In the genomic region with DNA sequence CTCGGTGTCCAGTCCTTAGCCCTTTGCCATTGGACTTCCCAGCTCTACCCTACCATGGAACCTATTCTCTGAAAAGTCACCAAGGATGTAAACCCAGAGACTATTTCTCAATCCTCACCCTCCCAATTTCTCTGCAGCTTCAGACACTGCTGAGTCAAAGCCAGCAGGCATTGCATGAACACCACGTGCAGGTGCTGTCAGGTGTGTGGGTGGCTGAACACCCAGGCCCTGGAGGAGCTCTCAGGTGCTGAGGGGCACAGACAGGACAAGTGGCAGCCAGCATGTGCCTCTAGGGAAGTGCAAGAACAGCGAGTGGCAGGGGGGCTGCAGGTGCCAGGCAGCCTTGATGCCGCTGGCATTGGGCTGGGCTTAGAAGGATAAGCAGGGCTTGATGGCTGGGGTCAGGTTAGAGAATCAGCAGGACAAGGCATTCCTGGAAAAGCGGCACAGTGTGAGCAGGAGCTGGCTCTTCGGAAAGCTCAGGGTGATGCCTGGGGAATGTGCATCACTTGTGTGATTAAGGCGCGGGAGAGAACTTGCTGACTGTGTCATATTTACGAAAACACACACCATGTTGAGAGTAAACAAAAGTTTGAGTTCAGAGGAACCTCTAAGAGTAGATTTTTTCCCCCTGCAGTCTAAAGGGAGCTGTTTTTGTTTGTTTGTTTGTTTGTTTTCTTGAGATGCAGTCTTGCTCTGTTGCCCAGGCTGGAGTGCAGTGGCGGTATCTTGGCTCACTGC, we compare ENCODE assay signal across 19 cellular contexts.
DNase-seq lines count a peak whose midpoint lies in the region; ATAC-seq and TF ChIP-seq lines count a peak whose summit lies in the region.
"Had no signal": no experiment of that assay in that cellular context is flagged by ENCODE, and none has a peak within 500 bp of the region (broad histone marks: within the 10 kb centered on the region; RNA-seq: fewer than 3 reads in every experiment).

No MANE protein-coding gene starts in this region.

- H3K4me1 Mint-ChIP-seq in activated T-cell treated with anti-CD3 and anti-CD28 coated beads, Interleukin-2, amount 50 U/mL, for 24 hours (ENCODE audit: low read depth), result peaks cover 9% of the 10 kb centered on the region

- no peaks in the 10 kb centered on the region for H3K27me3 ChIP-seq in lung (ENCODE audit: control insufficient read depth, insufficient read depth)
- H3K27me3 ChIP-seq: BE2C, SJCRH30 had no signal

- H3K27ac ChIP-seq in epithelial cell of prostate, result no peak overlapping the region
- peak overlapping the region in 1 of 2 donors; percentile 0 for H3K27ac ChIP-seq in lung (ENCODE audit: low read depth in 1 of 2, low read length in 1 of 2)
- H3K27ac ChIP-seq: HL-60, RWPE1, SJCRH30 had no signal

- no peaks in the 10 kb centered on the region for H3K36me3 Mint-ChIP-seq in activated T-cell treated with anti-CD3 and anti-CD28 coated beads, Interleukin-2, amount 50 U/mL, for 24 hours (ENCODE audit: low read depth)
- H3K36me3 Mint-ChIP-seq in activated naive CD4-positive, alpha-beta T cell treated with anti-CD3 and anti-CD28 coated beads, Interleukin-2, amount 50 U/mL, for 72 hours, result no peaks in the 10 kb centered on the region
- H3K36me3 Mint-ChIP-seq: CD8-positive, alpha-beta T cell had no signal

- H3K9me3 ChIP-seq in lung (ENCODE audit: control insufficient read depth in 2 of 2, insufficient read depth in 1 of 2, low read length in 1 of 2), result no peaks in the 10 kb centered on the region
- H3K9me3 ChIP-seq: BE2C, SJCRH30 had no signal

- H3K36me3 ChIP-seq in lung (ENCODE audit: control insufficient read depth in 2 of 2, insufficient read depth in 2 of 2, low read length in 2 of 2), result peaks cover 0 to 3% of the 10 kb centered on the region in 2 donors
- H3K36me3 ChIP-seq: BE2C, SJCRH30 had no signal

- H3K4me1 ChIP-seq in lung (ENCODE audit: control insufficient read depth in 2 of 2, insufficient read depth in 2 of 2, low read length in 2 of 2), result peaks cover 0 to 4% of the 10 kb centered on the region in 2 donors
- H3K4me1 ChIP-seq: BE2C, SJCRH30 had no signal

- TF ChIP-seq CTCF in lung (IDR thresholded peaks at IDR 0.05; ENCODE audit: control extremely low read depth, extremely low read depth), result no peak

- peak overlapping the region; percentile 6 for H3K27ac Mint-ChIP-seq in activated T-cell treated with anti-CD3 and anti-CD28 coated beads, Interleukin-2, amount 50 U/mL, for 24 hours
- H3K27ac Mint-ChIP-seq in activated naive CD4-positive, alpha-beta T cell treated with anti-CD3 and anti-CD28 coated beads, Interleukin-2, amount 50 U/mL, for 72 hours, result no peak overlapping the region

- no peak overlapping the region for H3K4me3 ChIP-seq in lung
- H3K4me3 ChIP-seq: SJCRH30 had no signal

- DNase-seq in activated T-cell treated with anti-CD3 and anti-CD28 coated beads, Interleukin-2, amount 50 U/mL, for 24 hours, result no peak
- DNase-seq in activated T-cell treated with anti-CD3 and anti-CD28 coated beads for 4 hours (no peak), epithelial cell of prostate (ENCODE audit: low read depth, low spot score) (peak; percentile 3), lung (ENCODE audit: low spot score) (peak; percentile 45), LoVo (ENCODE audit: low spot score) (no peak)
- DNase-seq in activated CD4-positive, CD25-positive, alpha-beta regulatory T cell treated with anti-CD3 and anti-CD28 coated beads, Interleukin-2, amount 50 U/mL, for 72 hours, result no peak
- no peak for DNase-seq in activated naive CD4-positive, alpha-beta T cell treated with anti-CD3 and anti-CD28 coated beads, Interleukin-2, amount 50 U/mL, for 72 hours (ENCODE audit: low spot score in 2 of 2)
- DNase-seq: BE2C; CD8-positive, alpha-beta T cell; EL; GOT3; KG1; MM.1S; NCI-H1105 treated with DMSO at 0.1 percent for 48 hours; NCI-H187 treated with DMSO at 0.1 percent for 48 hours; NCI-H524; SJCRH30 had no signal

- no peaks in the 10 kb centered on the region for H3K27me3 Mint-ChIP-seq in activated T-cell treated with anti-CD3 and anti-CD28 coated beads, Interleukin-2, amount 50 U/mL, for 24 hours

- 81 to 84% methylated on average over 10 of the region's 10 CpGs for WGBS in lung, 2 donors

- ATAC-seq in lung (ENCODE audit: insufficient read depth, low FRiP score), result no peak
- no peak for ATAC-seq in activated naive CD4-positive, alpha-beta T cell treated with anti-CD3 and anti-CD28 coated beads, Interleukin-2, amount 50 U/mL, for 72 hours
- ATAC-seq: CD8-positive, alpha-beta T cell had no signal

- no peaks in the 10 kb centered on the region for H3K9me3 Mint-ChIP-seq in activated T-cell treated with anti-CD3 and anti-CD28 coated beads, Interleukin-2, amount 50 U/mL, for 24 hours
- no peaks in the 10 kb centered on the region for H3K9me3 Mint-ChIP-seq in activated naive CD4-positive, alpha-beta T cell treated with anti-CD3 and anti-CD28 coated beads, Interleukin-2, amount 50 U/mL, for 72 hours
- H3K9me3 Mint-ChIP-seq: CD8-positive, alpha-beta T cell had no signal

- no peak overlapping the region for H3K4me3 Mint-ChIP-seq in activated T-cell treated with anti-CD3 and anti-CD28 coated beads, Interleukin-2, amount 50 U/mL, for 24 hours
- H3K4me3 Mint-ChIP-seq: CD8-positive, alpha-beta T cell had no signal

Comparison
In these comparisons a context has a peak if more than half of its experiments do, and no peak if none do; other contexts are left out.
1. DNase-seq: peak in epithelial cell of prostate (single experiment) and lung (single experiment); none in activated T-cell treated with anti-CD3 and anti-CD28 coated beads, Interleukin-2, amount 50 U/mL, for 24 hours (single experiment), activated T-cell treated with anti-CD3 and anti-CD28 coated beads for 4 hours (single experiment), activated CD4-positive, CD25-positive, alpha-beta regulatory T cell treated with anti-CD3 and anti-CD28 coated beads, Interleukin-2, amount 50 U/mL, for 72 hours (single experiment), activated naive CD4-positive, alpha-beta T cell treated with anti-CD3 and anti-CD28 coated beads, Interleukin-2, amount 50 U/mL, for 72 hours (0 of 2) and LoVo (single experiment).